ENCODE assay signal across 26 cellular contexts in the genomic region with DNA sequence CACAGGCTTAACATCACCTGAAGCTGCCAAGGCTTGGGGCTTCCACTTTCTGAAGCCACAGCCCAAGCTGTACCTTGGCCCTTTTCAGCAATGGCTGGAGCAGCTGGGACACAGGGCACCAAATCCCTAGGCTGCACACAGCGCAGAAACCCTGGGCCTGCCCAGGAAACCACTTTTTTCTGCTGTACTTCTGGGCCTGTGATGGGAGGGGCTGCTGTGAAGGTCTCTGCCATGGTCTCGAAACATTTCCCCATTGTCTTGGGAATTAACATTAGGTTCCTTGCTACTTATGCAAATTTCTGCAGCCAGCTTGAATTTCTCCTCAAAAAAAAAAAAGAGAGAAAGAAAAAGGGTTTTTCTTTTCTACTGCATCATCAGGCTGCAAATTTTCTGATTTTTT.
"Had no signal": no experiment of that assay in that cellular context is flagged by ENCODE, and none has a peak within 500 bp of the region (broad histone marks: within the 10 kb centered on the region; RNA-seq: fewer than 3 reads in every experiment).

No MANE protein-coding gene starts in this region.

- H3K4me3 ChIP-seq: coronary artery, left lung, neural progenitor cell, ovary, psoas muscle, skin epidermis, spleen, testis, tibial artery had no signal

- H3K4me2 ChIP-seq: neural progenitor cell had no signal

- H3K9me3 ChIP-seq: ovary, psoas muscle, testis, tibial artery had no signal

- H3K9me3 Mint-ChIP-seq: neural progenitor cell, type B pancreatic cell had no signal

- ATAC-seq: left cardiac atrium; left lung; naive thymus-derived CD4-positive, alpha-beta T cell; psoas muscle; right cardiac atrium; stimulated activated memory B cell treated with anti-CD40 and anti-IgM and Interleukin-4, amounts not matched to agents 10 μg/mL and 1 μg/mL and 100 μg/mL, for 72 hours; stimulated activated naive CD8-positive, alpha-beta T cell treated with anti-CD3 and anti-CD28 coated beads, Interleukin-15, Interleukin-2, amounts not matched to agents 100 U/mL and 50 U/mL, for 24 hours had no signal

- H3K27ac Mint-ChIP-seq: naive thymus-derived CD4-positive, alpha-beta T cell; nephron; neural progenitor cell; stimulated activated memory B cell treated with anti-CD40 and anti-IgM and Interleukin-4, amounts not matched to agents 10 μg/mL and 1 μg/mL and 100 μg/mL, for 72 hours; type B pancreatic cell had no signal

- H3K27me3 Mint-ChIP-seq: naive thymus-derived CD4-positive, alpha-beta T cell; stimulated activated memory B cell treated with anti-CD40 and anti-IgM and Interleukin-4, amounts not matched to agents 10 μg/mL and 1 μg/mL and 100 μg/mL, for 72 hours; type B pancreatic cell had no signal

- H3K9ac ChIP-seq: neural progenitor cell had no signal

- H3K36me3 Mint-ChIP-seq: naive thymus-derived CD4-positive, alpha-beta T cell; neural progenitor cell; stimulated activated memory B cell treated with anti-CD40 and anti-IgM and Interleukin-4, amounts not matched to agents 10 μg/mL and 1 μg/mL and 100 μg/mL, for 72 hours; type B pancreatic cell had no signal

- H3K27me3 ChIP-seq: left lung, neural progenitor cell, ovary, spleen, testis, tibial artery had no signal

- H3K4me1 Mint-ChIP-seq: naive thymus-derived CD4-positive, alpha-beta T cell; nephron; neural progenitor cell; stimulated activated memory B cell treated with anti-CD40 and anti-IgM and Interleukin-4, amounts not matched to agents 10 μg/mL and 1 μg/mL and 100 μg/mL, for 72 hours had no signal

- H3K4me3 Mint-ChIP-seq: naive thymus-derived CD4-positive, alpha-beta T cell; nephron; neural progenitor cell; stimulated activated memory B cell treated with anti-CD40 and anti-IgM and Interleukin-4, amounts not matched to agents 10 μg/mL and 1 μg/mL and 100 μg/mL, for 72 hours; type B pancreatic cell had no signal

- H3K27ac ChIP-seq: coronary artery, left lung, neural progenitor cell, ovary, psoas muscle, skin epidermis, spleen, testis, tibial artery had no signal

- H3K36me3 ChIP-seq: left lung, neural progenitor cell, ovary, spleen, tibial artery had no signal

- H3K4me1 ChIP-seq: left lung, neural progenitor cell, psoas muscle, spleen, testis, tibial artery had no signal

- DNase-seq: dermis blood vessel endothelial cell; effector memory CD4-positive, alpha-beta T cell; erythroblast; hypothalamus; left cardiac atrium; left lung; mesenchymal stem cell; midbrain; naive thymus-derived CD4-positive, alpha-beta T cell; nucleus accumbens; ovary; posterior cingulate gyrus; psoas muscle; right cardiac atrium; spleen; stimulated activated CD4-positive, alpha-beta T cell treated with anti-CD3 and anti-CD28 coated beads, Interleukin-4, amount 100 ng/mL, for 4 hours; stimulated activated naive CD8-positive, alpha-beta T cell treated with anti-CD3 and anti-CD28 coated beads, Interleukin-15, Interleukin-2, amounts not matched to agents 100 U/mL and 50 U/mL, for 24 hours; substantia nigra; testis; tibial artery had no signal

- H2AFZ ChIP-seq: neural progenitor cell had no signal
